Comparison of ENCODE assay signal across 12 cellular contexts in genomic region chr15:80568298-80568697, GRCh38.
DNase-seq lines count a peak whose midpoint lies in the region; ATAC-seq, FAIRE-seq and TF ChIP-seq lines count a peak whose summit lies in the region.
"Had no signal": no experiment of that assay in that cellular context is flagged by ENCODE, and none has a peak within 500 bp of the region (broad histone marks: within the 10 kb centered on the region; RNA-seq: fewer than 3 reads in every experiment).

No MANE protein-coding gene starts in this region.

- H3K27me3 ChIP-seq in astrocyte (ENCODE audit: insufficient read depth, low read length): no peaks in the 10 kb centered on the region
- H3K27me3 ChIP-seq in trophoblast cell (ENCODE audit: insufficient read depth, low read length): no peaks in the 10 kb centered on the region
- H3K27me3 ChIP-seq: hepatocyte had no signal

- peaks cover 5% of the 10 kb centered on the region for H3K27me3 Mint-ChIP-seq in astrocyte (ENCODE audit: low read depth, unreplicated experiment)
- H3K27me3 Mint-ChIP-seq: progenitor cell of endocrine pancreas had no signal

- H4K8ac ChIP-seq in trophoblast cell (ENCODE audit: low read depth, low read length): no peak overlapping the region

- H3K4me3 ChIP-seq in astrocyte (ENCODE audit: insufficient read depth, low read depth, low read length) (no peak overlapping the region), trophoblast cell (ENCODE audit: low read depth, low read length) (no peak overlapping the region)
- H3K4me3 ChIP-seq: hepatocyte had no signal

- H3K79me1 ChIP-seq in trophoblast cell (ENCODE audit: low read length): no peaks in the 10 kb centered on the region

- H3K4me1 ChIP-seq in astrocyte (ENCODE audit: insufficient read depth, low read length) (peaks cover 22% of the 10 kb centered on the region), trophoblast cell (ENCODE audit: control insufficient read depth in 1 of 2, insufficient read depth in 2 of 2, low read length in 2 of 2) (no peaks in the 10 kb centered on the region)

- H4K12ac ChIP-seq in trophoblast cell (ENCODE audit: low read depth, low read length): no peak overlapping the region

- no peaks in the 10 kb centered on the region for H4K20me1 ChIP-seq in astrocyte (ENCODE audit: insufficient read depth, low read length)

- FAIRE-seq in astrocyte (lab: Jason Lieb, UNC): no peak

- DNase-seq in HPDE6-E6E7 (ENCODE audit: extremely low spot score) (peak; percentile 54), astrocyte (ENCODE audit: low read depth) (peak; percentile 82), trophoblast cell (peak; percentile 44 to 66), KG1 (lab: John Stamatoyannopoulos, UW) (no peak), SIG-M5 treated with dmso at 0.1 percent for 504 hours (lab: John Stamatoyannopoulos, UW; ENCODE audit: unreplicated experiment) (no peak)
- DNase-seq: GOT3 had no signal

- no peak overlapping the region for H4K91ac ChIP-seq in trophoblast cell (ENCODE audit: low read depth, low read length)

- no peak overlapping the region for H3K14ac ChIP-seq in trophoblast cell (ENCODE audit: low read length)

- no peak overlapping the region for H2BK5ac ChIP-seq in trophoblast cell (ENCODE audit: low read depth, low read length, poor library complexity)

- TF ChIP-seq CTCF in astrocyte (IDR thresholded peaks at IDR 0.05; ENCODE audit: insufficient read depth, low read depth, low read length): no peak

- H3K4me1 Mint-ChIP-seq in astrocyte (ENCODE audit: low read depth, unreplicated experiment): peaks cover 13% of the 10 kb centered on the region
- H3K4me1 Mint-ChIP-seq: activated naive CD4-positive, alpha-beta T cell treated with anti-CD3 and anti-CD28 coated beads, Interleukin-2, amount 50 U/mL, for 24 hours had no signal

- H3K4ac ChIP-seq in trophoblast cell (ENCODE audit: low read depth, low read length): no peak overlapping the region

- no peak overlapping the region for H2BK12ac ChIP-seq in trophoblast cell (ENCODE audit: low read length)

- H3K36me3 Mint-ChIP-seq in astrocyte (ENCODE audit: low read depth, unreplicated experiment): peaks cover 3% of the 10 kb centered on the region
- H3K36me3 Mint-ChIP-seq: activated naive CD4-positive, alpha-beta T cell treated with anti-CD3 and anti-CD28 coated beads, Interleukin-2, amount 50 U/mL, for 24 hours had no signal

- H3K4me2 ChIP-seq in astrocyte (ENCODE audit: low read length): peak overlapping the region; percentile 56
- H3K4me2 ChIP-seq in trophoblast cell (ENCODE audit: low read length): no peak overlapping the region
- H3K4me2 ChIP-seq: hepatocyte had no signal

- H3K36me3 ChIP-seq in astrocyte (ENCODE audit: insufficient read depth, low read length) (no peaks in the 10 kb centered on the region), trophoblast cell (ENCODE audit: control insufficient read depth in 1 of 2, insufficient read depth in 2 of 2, low read length in 2 of 2) (no peaks in the 10 kb centered on the region)

- H3K27ac Mint-ChIP-seq in astrocyte (ENCODE audit: unreplicated experiment): no peak overlapping the region
- H3K27ac Mint-ChIP-seq: activated naive CD4-positive, alpha-beta T cell treated with anti-CD3 and anti-CD28 coated beads, Interleukin-2, amount 50 U/mL, for 24 hours; progenitor cell of endocrine pancreas; stimulated activated naive CD8-positive, alpha-beta T cell treated with anti-CD3 and anti-CD28 coated beads, Interleukin-15, Interleukin-2, amounts not matched to agents 100 ng/mL and 50 ng/mL, for 24 hours had no signal

- H3K9ac ChIP-seq in astrocyte (ENCODE audit: low read length) (peak overlapping the region; percentile 59), trophoblast cell (ENCODE audit: low read length) (no peak overlapping the region)

- H3K9me3 Mint-ChIP-seq in astrocyte (ENCODE audit: unreplicated experiment): no peaks in the 10 kb centered on the region
- H3K9me3 Mint-ChIP-seq: activated naive CD4-positive, alpha-beta T cell treated with anti-CD3 and anti-CD28 coated beads, Interleukin-2, amount 50 U/mL, for 24 hours; stimulated activated naive CD8-positive, alpha-beta T cell treated with anti-CD3 and anti-CD28 coated beads, Interleukin-15, Interleukin-2, amounts not matched to agents 100 ng/mL and 50 ng/mL, for 24 hours had no signal

- H3K79me2 ChIP-seq in astrocyte (ENCODE audit: insufficient read depth, low read length) (no peaks in the 10 kb centered on the region), trophoblast cell (ENCODE audit: control insufficient read depth, insufficient read depth, low read length, poor library complexity) (no peaks in the 10 kb centered on the region)
- H3K79me2 ChIP-seq: hepatocyte had no signal

- H2BK120ac ChIP-seq in trophoblast cell (ENCODE audit: insufficient read depth, low read length, poor library complexity): no peak overlapping the region

- no peaks in the 10 kb centered on the region for H3K9me3 ChIP-seq in astrocyte (ENCODE audit: insufficient read depth, low read depth, low read length)
- H3K9me3 ChIP-seq in trophoblast cell (ENCODE audit: insufficient read depth, low read depth, low read length): no peaks in the 10 kb centered on the region

- no peak overlapping the region for H3K4me3 Mint-ChIP-seq in astrocyte (ENCODE audit: unreplicated experiment)
- H3K4me3 Mint-ChIP-seq: activated naive CD4-positive, alpha-beta T cell treated with anti-CD3 and anti-CD28 coated beads, Interleukin-2, amount 50 U/mL, for 24 hours; stimulated activated naive CD8-positive, alpha-beta T cell treated with anti-CD3 and anti-CD28 coated beads, Interleukin-15, Interleukin-2, amounts not matched to agents 100 ng/mL and 50 ng/mL, for 24 hours had no signal

- ATAC-seq in esophagus mucosa (peak; percentile 80), HG02678 (IDR thresholded peaks at IDR 0.05; ENCODE audit: unreplicated experiment) (no peak)

- H2AK5ac ChIP-seq in trophoblast cell (ENCODE audit: low read length): no peak overlapping the region

- H3K23ac ChIP-seq in trophoblast cell (ENCODE audit: low read length): no peak overlapping the region

- H3K18ac ChIP-seq in trophoblast cell (ENCODE audit: low read length): no peak overlapping the region

- WGBS in trophoblast cell (ENCODE audit: extremely low coverage, insufficient coverage, insufficient read length): no CpG with 5 or more reads among the region's 8 CpGs

- H3K27ac ChIP-seq in astrocyte (ENCODE audit: low read depth, low read length) (peak overlapping the region; percentile 69), trophoblast cell (ENCODE audit: low read depth, low read length) (no peak overlapping the region)
- H3K27ac ChIP-seq: hepatocyte had no signal

- H2AFZ ChIP-seq in astrocyte (ENCODE audit: low read depth, low read length) (peak overlapping the region; percentile 15), trophoblast cell (ENCODE audit: insufficient read depth, low read length, poor library complexity) (no peak overlapping the region)
- H2AFZ ChIP-seq: hepatocyte had no signal

Comparison
In these comparisons a context has a peak if more than half of its experiments do, and no peak if none do; other contexts are left out.
1. DNase-seq: peak in HPDE6-E6E7 (single experiment), astrocyte (single experiment) and trophoblast cell (2 of 2); none in KG1 (single experiment) and SIG-M5 treated with dmso at 0.1 percent for 504 hours (single experiment).